Comparison of ENCODE assay signal across 1 cellular context in the genomic region with DNA sequence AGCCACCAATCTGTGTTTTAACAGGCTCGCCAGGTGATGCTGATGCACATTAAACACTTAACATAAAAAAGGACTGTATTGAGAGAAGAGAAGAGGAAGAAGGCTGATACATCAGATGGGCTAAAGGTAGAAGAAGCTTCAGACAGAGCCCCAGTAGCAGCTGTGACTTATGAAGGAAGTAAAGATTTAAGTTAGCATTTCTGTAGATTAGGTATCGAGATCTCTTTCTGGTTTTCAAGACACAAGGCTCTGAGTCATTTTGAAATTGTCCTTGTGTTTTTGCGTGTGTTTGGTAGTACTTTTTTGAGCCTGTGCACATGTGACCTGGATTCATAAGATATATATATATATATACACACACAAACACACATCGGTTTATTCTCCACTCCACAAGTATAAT.
TF ChIP-seq lines count a peak whose summit lies in the region.

No MANE protein-coding gene starts in this region.

TF ChIP-seq in GM12878, 131 proteins besides CTCF, POLR2A, EP300 and RAD21:
- TF ChIP-seq CBX5 (IDR thresholded peaks at IDR 0.05; ENCODE audit: low read depth) (peak; percentile 53; the same call in 1 of the 2 replicates), NR2C1 (IDR thresholded peaks at IDR 0.05) (no peak), SIN3A (IDR thresholded peaks at IDR 0.05; ENCODE audit: low read depth, low read length) (no peak), YBX1 (IDR thresholded peaks at IDR 0.05) (no peak), BRCA1 (IDR thresholded peaks at IDR 0.05; ENCODE audit: low read depth, low read length) (no peak), MEF2B (IDR thresholded peaks at IDR 0.05; ENCODE audit: partially characterized antibody, poor library complexity, severe bottlenecking) (no peak), ATF2 (IDR thresholded peaks at IDR 0.05; ENCODE audit: low read length) (peak; percentile 32; the same call in 1 of the 2 replicates), PAX5 (IDR thresholded peaks at IDR 0.05; ENCODE audit: borderline replicate concordance, low read depth, low read length) (no peak), NBN (IDR thresholded peaks at IDR 0.05) (no peak), CBFB (IDR thresholded peaks at IDR 0.05; ENCODE audit: low read depth) (no peak), JUNB (IDR thresholded peaks at IDR 0.05) (peak; percentile 30; the same call in 1 of the 2 replicates), RUNX3 (IDR thresholded peaks at IDR 0.05; ENCODE audit: low read length) (peak; percentile 14; the same call in 1 of the 2 replicates), EZH2 (IDR thresholded peaks at IDR 0.05; ENCODE audit: borderline replicate concordance, control insufficient read depth, low read depth, low read length) (no peak), TCF7 (IDR thresholded peaks at IDR 0.05; ENCODE audit: borderline replicate concordance) (no peak), CHD1 (IDR thresholded peaks at IDR 0.05; ENCODE audit: low read depth, low read length) (no peak), HCFC1 (IDR thresholded peaks at IDR 0.05; ENCODE audit: low read length) (no peak), MEF2A (IDR thresholded peaks at IDR 0.05; ENCODE audit: insufficient read depth, low read depth, low read length) (no peak), TCF3 (IDR thresholded peaks at IDR 0.05; ENCODE audit: borderline replicate concordance, insufficient read depth, low read depth, low read length) (no peak), MTA2 (IDR thresholded peaks at IDR 0.05; ENCODE audit: low read depth) (no peak)
